In genomic region chr9:15278839-15279238, GRCh38 we compare ENCODE assay signal across 27 cellular contexts.
"Had no signal": no experiment of that assay in that cellular context is flagged by ENCODE, and none has a peak within 500 bp of the region (broad histone marks: within the 10 kb centered on the region; RNA-seq: fewer than 3 reads in every experiment).

No MANE protein-coding gene starts in this region.

- H3K4me3 ChIP-seq: skin epidermis, uterus had no signal

- H3K9me3 ChIP-seq: uterus had no signal

- H3K27ac Mint-ChIP-seq: activated CD4-positive, alpha-beta memory T cell treated with anti-CD3 and anti-CD28 coated beads, Interleukin-2, amount 10 ng/mL, durations not matched to agents 7 days and 5 days; activated CD4-positive, alpha-beta T cell treated with anti-CD3 and anti-CD28 coated beads, Interleukin-2, amount 10 ng/mL, durations not matched to agents 7 days and 5 days; activated naive CD8-positive, alpha-beta T cell treated with anti-CD3 and anti-CD28 coated beads, Interleukin-2, amount 50 U/mL, for 24 hours; mesothelial cell of epicardium; naive B cell; stimulated activated effector memory CD8-positive, alpha-beta T cell treated with anti-CD3 and anti-CD28 coated beads, Interleukin-12 subunit alpha, Interleukin-12 subunit beta, amount 100 ng/mL, for 72 hours; type B pancreatic cell had no signal

- H3K36me3 Mint-ChIP-seq: mesothelial cell of epicardium; naive B cell; stimulated activated effector memory CD8-positive, alpha-beta T cell treated with anti-CD3 and anti-CD28 coated beads, Interleukin-12 subunit alpha, Interleukin-12 subunit beta, amount 100 ng/mL, for 72 hours; type B pancreatic cell; WTC11 had no signal

- H3K4me1 Mint-ChIP-seq: mesothelial cell of epicardium had no signal

- H3K27me3 ChIP-seq: uterus had no signal

- H3K27me3 Mint-ChIP-seq: activated CD4-positive, alpha-beta memory T cell treated with anti-CD3 and anti-CD28 coated beads, Interleukin-2, amount 10 ng/mL, durations not matched to agents 7 days and 5 days; activated CD4-positive, alpha-beta T cell treated with anti-CD3 and anti-CD28 coated beads, Interleukin-2, amount 10 ng/mL, durations not matched to agents 7 days and 5 days; activated naive CD8-positive, alpha-beta T cell treated with anti-CD3 and anti-CD28 coated beads, Interleukin-2, amount 50 U/mL, for 24 hours; naive B cell; stimulated activated naive CD8-positive, alpha-beta T cell treated with anti-CD3 and anti-CD28 coated beads, Interleukin-15, amount 100 ng/mL, for 72 hours; type B pancreatic cell had no signal

- DNase-seq: activated CD4-positive, alpha-beta memory T cell treated with anti-CD3 and anti-CD28 coated beads, Interleukin-2, amount 10 ng/mL, durations not matched to agents 7 days and 5 days; activated CD4-positive, alpha-beta T cell treated with anti-CD3 and anti-CD28 coated beads for 1 hour; activated CD4-positive, alpha-beta T cell treated with anti-CD3 and anti-CD28 coated beads, Interleukin-2, amount 10 ng/mL, durations not matched to agents 7 days and 5 days; activated CD8-positive, alpha-beta memory T cell treated with anti-CD3 and anti-CD28 coated beads, Interleukin-2, amount 50 U/mL, for 48 hours; activated gamma-delta T cell; activated naive CD4-positive, alpha-beta T cell treated with anti-CD3 and anti-CD28 coated beads, Interleukin-2, amount 50 U/mL, for 16 hours; activated naive CD8-positive, alpha-beta T cell treated with anti-CD3 and anti-CD28 coated beads, Interleukin-2, amount 50 U/mL, for 24 hours; amygdala; caudate nucleus; cortex of kidney; foreskin fibroblast; head of caudate nucleus; hippocampal formation; naive B cell; stimulated activated CD4-positive, alpha-beta T cell treated with anti-CD3 and anti-CD28 coated beads, Interleukin-4, amount 100 ng/mL, for 24 hours; stimulated activated naive CD8-positive, alpha-beta T cell treated with anti-CD3 and anti-CD28 coated beads, Interleukin-15, amount 100 ng/mL, for 72 hours; substantia nigra; SW 1271; T-helper 2 cell; uterus had no signal

- H3K27ac ChIP-seq: skin epidermis, uterus had no signal

- ATAC-seq: activated naive CD8-positive, alpha-beta T cell treated with anti-CD3 and anti-CD28 coated beads, Interleukin-2, amount 50 U/mL, for 24 hours; esophagus mucosa; sciatic nerve; stimulated activated effector memory CD8-positive, alpha-beta T cell treated with anti-CD3 and anti-CD28 coated beads, Interleukin-12 subunit alpha, Interleukin-12 subunit beta, amount 100 ng/mL, for 72 hours; stimulated activated naive CD8-positive, alpha-beta T cell treated with anti-CD3 and anti-CD28 coated beads, Interleukin-15, amount 100 ng/mL, for 72 hours; WTC11 had no signal

- H3K9me3 Mint-ChIP-seq: activated CD4-positive, alpha-beta memory T cell treated with anti-CD3 and anti-CD28 coated beads, Interleukin-2, amount 10 ng/mL, durations not matched to agents 7 days and 5 days; activated CD4-positive, alpha-beta T cell treated with anti-CD3 and anti-CD28 coated beads, Interleukin-2, amount 10 ng/mL, durations not matched to agents 7 days and 5 days; activated naive CD8-positive, alpha-beta T cell treated with anti-CD3 and anti-CD28 coated beads, Interleukin-2, amount 50 U/mL, for 24 hours; mesothelial cell of epicardium; naive B cell; stimulated activated effector memory CD8-positive, alpha-beta T cell treated with anti-CD3 and anti-CD28 coated beads, Interleukin-12 subunit alpha, Interleukin-12 subunit beta, amount 100 ng/mL, for 72 hours; stimulated activated naive CD8-positive, alpha-beta T cell treated with anti-CD3 and anti-CD28 coated beads, Interleukin-15, amount 100 ng/mL, for 72 hours; type B pancreatic cell; WTC11 had no signal

- H3K4me3 Mint-ChIP-seq: activated CD4-positive, alpha-beta memory T cell treated with anti-CD3 and anti-CD28 coated beads, Interleukin-2, amount 10 ng/mL, durations not matched to agents 7 days and 5 days; activated CD4-positive, alpha-beta T cell treated with anti-CD3 and anti-CD28 coated beads, Interleukin-2, amount 10 ng/mL, durations not matched to agents 7 days and 5 days; activated naive CD8-positive, alpha-beta T cell treated with anti-CD3 and anti-CD28 coated beads, Interleukin-2, amount 50 U/mL, for 24 hours; mesothelial cell of epicardium; naive B cell; stimulated activated effector memory CD8-positive, alpha-beta T cell treated with anti-CD3 and anti-CD28 coated beads, Interleukin-12 subunit alpha, Interleukin-12 subunit beta, amount 100 ng/mL, for 72 hours; stimulated activated naive CD8-positive, alpha-beta T cell treated with anti-CD3 and anti-CD28 coated beads, Interleukin-15, amount 100 ng/mL, for 72 hours; type B pancreatic cell; WTC11 had no signal

- H3K36me3 ChIP-seq: uterus had no signal

- H3K4me1 ChIP-seq: uterus had no signal
